Comparison of ENCODE assay signal across 29 cellular contexts in the genomic region with DNA sequence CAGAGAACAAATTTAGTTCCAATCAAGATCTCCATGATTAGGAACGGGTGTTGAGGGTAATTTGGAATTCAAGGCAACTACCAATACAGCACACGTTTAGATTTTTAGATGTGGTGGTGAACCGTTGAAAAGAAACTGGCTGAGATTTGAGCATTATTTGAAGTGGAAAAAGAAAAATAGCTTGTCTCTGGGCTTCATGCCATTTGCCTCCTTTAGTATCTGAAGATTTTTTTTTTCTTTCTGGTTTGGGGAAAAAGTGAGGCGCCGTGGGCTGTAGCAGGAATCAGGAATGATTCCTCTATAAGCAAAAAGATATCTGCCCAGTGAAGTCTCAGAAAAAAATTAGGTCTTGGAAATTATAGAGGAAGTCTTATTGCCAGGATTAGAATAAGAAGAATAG.
"Had no signal": no experiment of that assay in that cellular context is flagged by ENCODE, and none has a peak within 500 bp of the region (broad histone marks: within the 10 kb centered on the region; RNA-seq: fewer than 3 reads in every experiment).

No MANE protein-coding gene starts in this region.

- FAIRE-seq: small intestine had no signal

- H3K4me1 ChIP-seq: parathyroid adenoma, psoas muscle, right lobe of liver, sigmoid colon, tibial artery, transverse colon, upper lobe of right lung, uterus had no signal

- DNase-seq: naive thymus-derived CD4-positive, alpha-beta T cell; natural killer cell; nephron progenitor cell; nucleus accumbens; posterior cingulate gyrus; psoas muscle; right cardiac atrium; right lobe of liver; sigmoid colon; small intestine; stimulated activated CD4-positive, alpha-beta T cell treated with anti-CD3 and anti-CD28 coated beads, Interleukin-15, amount 100 ng/mL, for 24 hours; stimulated activated CD4-positive, alpha-beta T cell treated with anti-CD3 and anti-CD28 coated beads, Interleukin-2, amount 100 ng/mL, for 24 hours; stimulated activated CD4-positive, alpha-beta T cell treated with anti-CD3 and anti-CD28 coated beads, Interleukin-2, amount 100 ng/mL, for 48 hours; stimulated activated CD4-positive, alpha-beta T cell treated with anti-CD3 and anti-CD28 coated beads, Interleukin-4, amount 100 ng/mL, for 24 hours; stimulated activated naive B cell treated with anti-CD40 and anti-IgM and Interleukin-4, amounts not matched to agents 10 μg/mL and 1 μg/mL and 100 μg/mL, for 72 hours; stimulated activated naive CD8-positive, alpha-beta T cell treated with anti-CD3 and anti-CD28 coated beads, Interleukin-15, amount 100 ng/mL, for 72 hours; stimulated activated naive CD8-positive, alpha-beta T cell treated with anti-CD3 and anti-CD28 coated beads, Interleukin-15, Interleukin-2, amounts not matched to agents 100 U/mL and 50 U/mL, for 24 hours; substantia nigra; tibial artery; transverse colon; upper lobe of right lung; uterus had no signal

- H3K27me3 Mint-ChIP-seq: progenitor cell of endocrine pancreas had no signal

- H3K4me3 ChIP-seq: psoas muscle, right lobe of liver, sigmoid colon, thoracic aorta, tibial artery, transverse colon, upper lobe of right lung, uterus had no signal

- ATAC-seq: naive thymus-derived CD4-positive, alpha-beta T cell; natural killer cell; psoas muscle; right cardiac atrium; right lobe of liver; stimulated activated effector memory CD8-positive, alpha-beta T cell treated with anti-CD3 and anti-CD28 coated beads, Interleukin-12 subunit alpha, Interleukin-12 subunit beta, amount 100 ng/mL, for 72 hours; stimulated activated naive B cell treated with anti-CD40 and anti-IgM and Interleukin-4, amounts not matched to agents 10 μg/mL and 1 μg/mL and 100 μg/mL, for 72 hours; stimulated activated naive CD8-positive, alpha-beta T cell treated with anti-CD3 and anti-CD28 coated beads, Interleukin-15, amount 100 ng/mL, for 72 hours; stimulated activated naive CD8-positive, alpha-beta T cell treated with anti-CD3 and anti-CD28 coated beads, Interleukin-15, Interleukin-2, amounts not matched to agents 100 U/mL and 50 U/mL, for 24 hours; upper lobe of right lung had no signal

- H3K27ac Mint-ChIP-seq: naive thymus-derived CD4-positive, alpha-beta T cell; natural killer cell; nephron progenitor cell; progenitor cell of endocrine pancreas; stimulated activated effector memory CD8-positive, alpha-beta T cell treated with anti-CD3 and anti-CD28 coated beads, Interleukin-12 subunit alpha, Interleukin-12 subunit beta, amount 100 ng/mL, for 72 hours; stimulated activated naive B cell treated with anti-CD40 and anti-IgM and Interleukin-4, amounts not matched to agents 10 μg/mL and 1 μg/mL and 100 μg/mL, for 72 hours; stimulated activated naive CD8-positive, alpha-beta T cell treated with anti-CD3 and anti-CD28 coated beads, Interleukin-15, amount 100 ng/mL, for 72 hours; type B pancreatic cell had no signal

- H3K36me3 ChIP-seq: neutrophil, right lobe of liver, sigmoid colon, thoracic aorta, tibial artery, transverse colon, upper lobe of right lung, uterus had no signal

- H3K27me3 ChIP-seq: neutrophil, right lobe of liver, sigmoid colon, tibial artery, transverse colon, upper lobe of right lung, uterus had no signal

- H3K36me3 Mint-ChIP-seq: naive thymus-derived CD4-positive, alpha-beta T cell; natural killer cell; stimulated activated effector memory CD8-positive, alpha-beta T cell treated with anti-CD3 and anti-CD28 coated beads, Interleukin-12 subunit alpha, Interleukin-12 subunit beta, amount 100 ng/mL, for 72 hours; stimulated activated naive B cell treated with anti-CD40 and anti-IgM and Interleukin-4, amounts not matched to agents 10 μg/mL and 1 μg/mL and 100 μg/mL, for 72 hours; type B pancreatic cell had no signal

- H2AFZ ChIP-seq: parathyroid adenoma had no signal

- H3K4me3 Mint-ChIP-seq: naive thymus-derived CD4-positive, alpha-beta T cell; natural killer cell; nephron progenitor cell; neural crest cell; stimulated activated effector memory CD8-positive, alpha-beta T cell treated with anti-CD3 and anti-CD28 coated beads, Interleukin-12 subunit alpha, Interleukin-12 subunit beta, amount 100 ng/mL, for 72 hours; stimulated activated naive B cell treated with anti-CD40 and anti-IgM and Interleukin-4, amounts not matched to agents 10 μg/mL and 1 μg/mL and 100 μg/mL, for 72 hours; stimulated activated naive CD8-positive, alpha-beta T cell treated with anti-CD3 and anti-CD28 coated beads, Interleukin-15, amount 100 ng/mL, for 72 hours; type B pancreatic cell had no signal

- H3K9ac ChIP-seq: parathyroid adenoma had no signal

- H3K79me2 ChIP-seq: parathyroid adenoma had no signal

- H3K27ac ChIP-seq: neutrophil, parathyroid adenoma, psoas muscle, right lobe of liver, sigmoid colon, thoracic aorta, tibial artery, transverse colon, upper lobe of right lung, uterus had no signal

- H3K4me1 Mint-ChIP-seq: naive thymus-derived CD4-positive, alpha-beta T cell; natural killer cell; neural crest cell; stimulated activated effector memory CD8-positive, alpha-beta T cell treated with anti-CD3 and anti-CD28 coated beads, Interleukin-12 subunit alpha, Interleukin-12 subunit beta, amount 100 ng/mL, for 72 hours; stimulated activated naive B cell treated with anti-CD40 and anti-IgM and Interleukin-4, amounts not matched to agents 10 μg/mL and 1 μg/mL and 100 μg/mL, for 72 hours; stimulated activated naive CD8-positive, alpha-beta T cell treated with anti-CD3 and anti-CD28 coated beads, Interleukin-15, amount 100 ng/mL, for 72 hours had no signal

- H3K9me3 ChIP-seq: neutrophil, psoas muscle, right lobe of liver, sigmoid colon, thoracic aorta, tibial artery, transverse colon, upper lobe of right lung, uterus had no signal

- H3K9me3 Mint-ChIP-seq: neural crest cell; stimulated activated effector memory CD8-positive, alpha-beta T cell treated with anti-CD3 and anti-CD28 coated beads, Interleukin-12 subunit alpha, Interleukin-12 subunit beta, amount 100 ng/mL, for 72 hours; stimulated activated naive B cell treated with anti-CD40 and anti-IgM and Interleukin-4, amounts not matched to agents 10 μg/mL and 1 μg/mL and 100 μg/mL, for 72 hours; stimulated activated naive CD8-positive, alpha-beta T cell treated with anti-CD3 and anti-CD28 coated beads, Interleukin-15, amount 100 ng/mL, for 72 hours; type B pancreatic cell had no signal
